ENCODE assay signal across 9 cellular contexts in genomic region chr5:92641031-92641962, GRCh38.
A peak's percentile ranks its signal among the peaks of the same experiment; 100 is the strongest.
DNase-seq lines count a peak whose midpoint lies in the region; ATAC-seq and TF ChIP-seq lines count a peak whose summit lies in the region.
"Had no signal": no experiment of that assay in that cellular context is flagged by ENCODE, and none has a peak within 500 bp of the region (broad histone marks: within the 10 kb centered on the region; RNA-seq: fewer than 3 reads in every experiment).

No MANE protein-coding gene starts in this region.

- peak overlapping the region; percentile 21 to 27 for H3K4me3 ChIP-seq in cardiac fibroblast (replicated peaks in 1 of 2; ENCODE audit: low read depth in 2 of 2, low read length in 2 of 2)
- no peak overlapping the region for H3K4me3 ChIP-seq in mucosa of descending colon
- no peak overlapping the region for H3K4me3 ChIP-seq in effector memory CD4-positive, alpha-beta T cell (ENCODE audit: insufficient read depth, low read depth, low read length, poor library complexity, severe bottlenecking)
- H3K4me3 ChIP-seq: uterus had no signal

- H3K9me3 ChIP-seq in mucosa of descending colon: no peaks in the 10 kb centered on the region
- H3K9me3 ChIP-seq in effector memory CD4-positive, alpha-beta T cell (ENCODE audit: control insufficient read depth, low read length): no peaks in the 10 kb centered on the region
- H3K9me3 ChIP-seq: uterus had no signal

- H3K4me1 ChIP-seq in mucosa of descending colon (ENCODE audit: low read depth): peaks cover 5% of the 10 kb centered on the region
- H3K4me1 ChIP-seq in effector memory CD4-positive, alpha-beta T cell (ENCODE audit: control insufficient read depth, insufficient read depth, low read length, poor library complexity, severe bottlenecking): no peaks in the 10 kb centered on the region
- H3K4me1 ChIP-seq: uterus had no signal

- H3K36me3 ChIP-seq in mucosa of descending colon (ENCODE audit: low read depth): no peaks in the 10 kb centered on the region
- no peaks in the 10 kb centered on the region for H3K36me3 ChIP-seq in effector memory CD4-positive, alpha-beta T cell (ENCODE audit: control insufficient read depth, insufficient read depth, low read length)
- H3K36me3 ChIP-seq: uterus had no signal

- no peak overlapping the region for H3K27ac ChIP-seq in effector memory CD4-positive, alpha-beta T cell (ENCODE audit: insufficient read depth, low read length, poor library complexity, severe bottlenecking)

- intact Hi-C loops in mucosa of descending colon (cut with DNase I, micrococcal nuclease): no loop called here

- DNase-seq in DMS 273 treated with DMSO at 0.1 percent for 48 hours (lab: John Stamatoyannopoulos, UW) (peak; percentile 45), NCI-H2029 treated with DMSO at 0.1 percent for 48 hours (lab: John Stamatoyannopoulos, UW) (peak; percentile 73), cardiac fibroblast (ENCODE audit: low read depth in 2 of 2) (peak; percentile 73 to 86), mucosa of descending colon (peak in 1 of 3 donors; percentile 25), cerebellar nuclear complex (lab: John Stamatoyannopoulos, UW) (no peak)
- DNase-seq in effector memory CD4-positive, alpha-beta T cell: no peak
- DNase-seq in activated CD8-positive, alpha-beta memory T cell treated with anti-CD3 and anti-CD28 coated beads for 24 hours: no peak

- TF ChIP-seq CTCF in cardiac fibroblast (IDR thresholded peaks at IDR 0.05; ENCODE audit: low read depth, low read length) (no peak), mucosa of descending colon (IDR thresholded peaks at IDR 0.05) (no peak)

- H3K27me3 ChIP-seq in effector memory CD4-positive, alpha-beta T cell (replicated peaks; ENCODE audit: control insufficient read depth, insufficient read depth, low read length, poor library complexity, severe bottlenecking): no peaks in the 10 kb centered on the region
- H3K27me3 ChIP-seq: uterus had no signal

- peak; percentile 38 for ATAC-seq in mucosa of descending colon
- ATAC-seq in activated CD4-positive, CD25-positive, alpha-beta regulatory T cell treated with anti-CD3 and anti-CD28 coated beads, Interleukin-2, amount 50 U/mL, for 24 hours: no peak

Comparison
In these comparisons a context has a peak if more than half of its experiments do, and no peak if none do; other contexts are left out.
1. DNase-seq: peak in DMS 273 treated with DMSO at 0.1 percent for 48 hours (single experiment), NCI-H2029 treated with DMSO at 0.1 percent for 48 hours (single experiment) and cardiac fibroblast (2 of 2); none in effector memory CD4-positive, alpha-beta T cell (0 of 3), activated CD8-positive, alpha-beta memory T cell treated with anti-CD3 and anti-CD28 coated beads for 24 hours (single experiment) and cerebellar nuclear complex (0 of 2).
2. H3K4me3 ChIP-seq: peak in cardiac fibroblast (2 of 2); none in mucosa of descending colon (single experiment) and effector memory CD4-positive, alpha-beta T cell (single experiment).